In the genomic region with DNA sequence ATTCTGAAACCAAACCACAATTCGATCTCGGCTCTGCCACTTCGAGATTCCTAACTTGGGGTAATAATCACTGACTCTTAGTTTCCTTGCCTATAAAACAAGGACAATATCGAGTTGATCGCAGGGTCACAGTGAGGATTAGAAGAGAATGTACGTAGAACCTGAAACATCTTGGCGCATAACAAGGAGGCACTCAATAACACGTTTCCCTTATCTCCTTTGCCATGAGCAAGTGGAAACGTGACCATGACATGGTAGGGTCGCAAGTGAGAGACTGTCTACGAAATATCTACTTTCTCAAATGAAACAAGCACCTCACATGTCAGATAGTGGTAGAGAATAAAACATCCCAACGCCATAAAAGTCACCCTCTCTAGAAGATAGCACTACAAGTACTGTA, we compare ENCODE assay signal across 1 cellular context.
TF ChIP-seq lines count a peak whose summit lies in the region.

No MANE protein-coding gene starts in this region.

TF ChIP-seq in HCT116, 20 proteins besides CTCF, POLR2A, EP300 and RAD21 (continued from another document):
- TF ChIP-seq, protein P1, sequence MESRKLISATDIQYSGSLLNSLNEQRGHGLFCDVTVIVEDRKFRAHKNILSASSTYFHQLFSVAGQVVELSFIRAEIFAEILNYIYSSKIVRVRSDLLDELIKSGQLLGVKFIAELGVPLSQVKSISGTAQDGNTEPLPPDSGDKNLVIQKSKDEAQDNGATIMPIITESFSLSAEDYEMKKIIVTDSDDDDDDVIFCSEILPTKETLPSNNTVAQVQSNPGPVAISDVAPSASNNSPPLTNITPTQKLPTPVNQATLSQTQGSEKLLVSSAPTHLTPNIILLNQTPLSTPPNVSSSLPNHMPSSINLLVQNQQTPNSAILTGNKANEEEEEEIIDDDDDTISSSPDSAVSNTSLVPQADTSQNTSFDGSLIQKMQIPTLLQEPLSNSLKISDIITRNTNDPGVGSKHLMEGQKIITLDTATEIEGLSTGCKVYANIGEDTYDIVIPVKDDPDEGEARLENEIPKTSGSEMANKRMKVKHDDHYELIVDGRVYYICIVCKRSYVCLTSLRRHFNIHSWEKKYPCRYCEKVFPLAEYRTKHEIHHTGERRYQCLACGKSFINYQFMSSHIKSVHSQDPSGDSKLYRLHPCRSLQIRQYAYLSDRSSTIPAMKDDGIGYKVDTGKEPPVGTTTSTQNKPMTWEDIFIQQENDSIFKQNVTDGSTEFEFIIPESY (IDR thresholded peaks at IDR 0.05; ENCODE audit: extremely low read depth, insufficient replicate concordance, low read length) = no peak
- TF ChIP-seq EZH2phosphoT487 (IDR thresholded peaks at IDR 0.05; ENCODE audit: borderline replicate concordance) (no peak), SP1 (IDR thresholded peaks at IDR 0.05; ENCODE audit: low read depth) (no peak), ZNF274 (IDR thresholded peaks at IDR 0.05; ENCODE audit: low read depth, low read length) (no peak)
- TF ChIP-seq, protein P2, sequence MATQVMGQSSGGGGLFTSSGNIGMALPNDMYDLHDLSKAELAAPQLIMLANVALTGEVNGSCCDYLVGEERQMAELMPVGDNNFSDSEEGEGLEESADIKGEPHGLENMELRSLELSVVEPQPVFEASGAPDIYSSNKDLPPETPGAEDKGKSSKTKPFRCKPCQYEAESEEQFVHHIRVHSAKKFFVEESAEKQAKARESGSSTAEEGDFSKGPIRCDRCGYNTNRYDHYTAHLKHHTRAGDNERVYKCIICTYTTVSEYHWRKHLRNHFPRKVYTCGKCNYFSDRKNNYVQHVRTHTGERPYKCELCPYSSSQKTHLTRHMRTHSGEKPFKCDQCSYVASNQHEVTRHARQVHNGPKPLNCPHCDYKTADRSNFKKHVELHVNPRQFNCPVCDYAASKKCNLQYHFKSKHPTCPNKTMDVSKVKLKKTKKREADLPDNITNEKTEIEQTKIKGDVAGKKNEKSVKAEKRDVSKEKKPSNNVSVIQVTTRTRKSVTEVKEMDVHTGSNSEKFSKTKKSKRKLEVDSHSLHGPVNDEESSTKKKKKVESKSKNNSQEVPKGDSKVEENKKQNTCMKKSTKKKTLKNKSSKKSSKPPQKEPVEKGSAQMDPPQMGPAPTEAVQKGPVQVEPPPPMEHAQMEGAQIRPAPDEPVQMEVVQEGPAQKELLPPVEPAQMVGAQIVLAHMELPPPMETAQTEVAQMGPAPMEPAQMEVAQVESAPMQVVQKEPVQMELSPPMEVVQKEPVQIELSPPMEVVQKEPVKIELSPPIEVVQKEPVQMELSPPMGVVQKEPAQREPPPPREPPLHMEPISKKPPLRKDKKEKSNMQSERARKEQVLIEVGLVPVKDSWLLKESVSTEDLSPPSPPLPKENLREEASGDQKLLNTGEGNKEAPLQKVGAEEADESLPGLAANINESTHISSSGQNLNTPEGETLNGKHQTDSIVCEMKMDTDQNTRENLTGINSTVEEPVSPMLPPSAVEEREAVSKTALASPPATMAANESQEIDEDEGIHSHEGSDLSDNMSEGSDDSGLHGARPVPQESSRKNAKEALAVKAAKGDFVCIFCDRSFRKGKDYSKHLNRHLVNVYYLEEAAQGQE (IDR thresholded peaks at IDR 0.05; ENCODE audit: low read depth) = no peak
- TF ChIP-seq, protein P3, sequence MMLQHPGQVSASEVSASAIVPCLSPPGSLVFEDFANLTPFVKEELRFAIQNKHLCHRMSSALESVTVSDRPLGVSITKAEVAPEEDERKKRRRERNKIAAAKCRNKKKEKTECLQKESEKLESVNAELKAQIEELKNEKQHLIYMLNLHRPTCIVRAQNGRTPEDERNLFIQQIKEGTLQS (IDR thresholded peaks at IDR 0.05) = no peak
